In the genomic region with DNA sequence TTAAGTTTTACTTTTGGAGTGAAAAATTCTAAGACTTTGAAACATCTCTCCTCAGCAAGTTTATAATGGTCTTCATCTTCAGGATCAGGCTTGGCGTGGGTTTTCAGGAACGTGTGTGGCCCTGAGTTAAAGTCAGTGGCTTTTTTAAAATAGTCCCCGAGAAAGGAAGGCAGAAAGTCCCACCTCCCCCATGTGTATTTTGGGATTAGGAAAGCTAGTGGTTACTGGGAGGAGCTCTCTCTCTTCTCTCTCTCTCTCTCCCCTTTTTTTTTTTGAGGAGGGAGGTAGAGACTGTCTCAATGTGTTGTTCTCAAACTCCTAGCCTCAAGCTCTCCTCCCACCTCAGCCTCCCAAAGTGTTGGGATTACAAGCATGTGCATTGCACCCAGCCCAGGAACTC, we compare ENCODE assay signal across 15 cellular contexts.
A peak's percentile ranks its signal among the peaks of the same experiment; 100 is the strongest.
DNase-seq lines count a peak whose midpoint lies in the region; ATAC-seq, FAIRE-seq and TF ChIP-seq lines count a peak whose summit lies in the region.
"Had no signal": no experiment of that assay in that cellular context is flagged by ENCODE, and none has a peak within 500 bp of the region (broad histone marks: within the 10 kb centered on the region; RNA-seq: fewer than 3 reads in every experiment).

No MANE protein-coding gene starts in this region.

- BruUV-seq in HepG2 (replicated peaks; lab: Mats Ljungman, UMichigan) = no TSS peak

- no peaks in the 10 kb centered on the region for H3K36me3 Mint-ChIP-seq in T-helper 2 cell treated with Interferon-gamma antibody and Interleukin-4, amounts not matched to agents 5 μg/mL and 100 μg/mL, for 36 hours (ENCODE audit: low read depth)

- H3K9me3 Mint-ChIP-seq in T-helper 2 cell treated with Interferon-gamma antibody and Interleukin-4, amounts not matched to agents 5 μg/mL and 100 μg/mL, for 36 hours = no peaks in the 10 kb centered on the region
- H3K9me3 Mint-ChIP-seq: GM23338 had no signal

- no peak overlapping the region for H3K9ac ChIP-seq in HepG2 (ENCODE audit: insufficient read depth, low read depth, low read length)
- H3K9ac ChIP-seq: BLaER1 treated with 17β-estradiol and CSF1 and Interleukin-3, amounts not matched to agents 10 nM and 100 nM had no signal

- intact Hi-C loops in HepG2 (cut with micrococcal nuclease; ENCODE audit: unreplicated experiment) (no loop called here), right lobe of liver (cut with DNase I) (no loop called here), adrenal gland (cut with DNase I) (no loop called here)

- no peaks in the 10 kb centered on the region for H4K20me1 ChIP-seq in HepG2 (ENCODE audit: insufficient read depth, low read length)
- H4K20me1 ChIP-seq: BLaER1 treated with 17β-estradiol and CSF1 and Interleukin-3, amounts not matched to agents 10 nM and 100 nM had no signal

- in situ Hi-C loops in HepG2 (cut with HindIII; ENCODE audit: extremely low pct_ligation_motif_present, low pct_unique_long_range_greater_than_20kb) = no loop called here

- no peaks in the 10 kb centered on the region for H3K27me3 Mint-ChIP-seq in T-helper 2 cell treated with Interferon-gamma antibody and Interleukin-4, amounts not matched to agents 5 μg/mL and 100 μg/mL, for 36 hours (ENCODE audit: low read depth)
- H3K27me3 Mint-ChIP-seq: CD4-positive, CD25-positive, alpha-beta regulatory T cell had no signal

- WGBS in HepG2 (ENCODE audit: low lambda C conversion rate) = 63% methylated on average over 3 of the region's 3 CpGs
- 77% methylated on average over 3 of the region's 3 CpGs for WGBS in right lobe of liver (ENCODE audit: insufficient coverage, low coverage, low lambda C conversion rate, missing lambda C conversion rate)
- WGBS in adrenal gland, 4 donors = 83 to 90% (median 87%) methylated on average over 3 of the region's 3 CpGs

- H3K79me2 ChIP-seq in HepG2 (ENCODE audit: insufficient read depth, low read length) = no peaks in the 10 kb centered on the region

- H3K27ac Mint-ChIP-seq in T-helper 2 cell treated with Interferon-gamma antibody and Interleukin-4, amounts not matched to agents 5 μg/mL and 100 μg/mL, for 36 hours = no peak overlapping the region
- H3K27ac Mint-ChIP-seq: CD4-positive, CD25-positive, alpha-beta regulatory T cell; GM23338 had no signal

- H3K9me3 ChIP-seq in HepG2 (ENCODE audit: low read length) (no peaks in the 10 kb centered on the region), right lobe of liver (no peaks in the 10 kb centered on the region), adrenal gland (replicated peaks in 1 of 3) (no peaks in the 10 kb centered on the region)
- H3K9me3 ChIP-seq: BLaER1 treated with 17β-estradiol and CSF1 and Interleukin-3, amounts not matched to agents 10 nM and 100 nM had no signal

- POLR2A ChIA-PET in HepG2 (lab: Yijun Ruan, JAX) = no interaction called here

- no peaks in the 10 kb centered on the region for H3K27me3 ChIP-seq in HepG2 (ENCODE audit: control insufficient read depth in 1 of 2, insufficient read depth in 2 of 2, low read length in 2 of 2)
- H3K27me3 ChIP-seq in right lobe of liver = no peaks in the 10 kb centered on the region
- H3K27me3 ChIP-seq in adrenal gland = no peaks in the 10 kb centered on the region
- H3K27me3 ChIP-seq: BLaER1 treated with 17β-estradiol and CSF1 and Interleukin-3, amounts not matched to agents 10 nM and 100 nM had no signal

- CTCF ChIA-PET in HepG2 (lab: Yijun Ruan, JAX; ENCODE audit: low intra/inter-chr PET ratio, low total read pairs) = no interaction called here

- H3K4me3 ChIP-seq in HepG2 (replicated peaks in 1 of 3; ENCODE audit: insufficient read depth in 1 of 3, low read depth in 2 of 3, low read length in 3 of 3) = no peak overlapping the region
- H3K4me3 ChIP-seq in right lobe of liver = no peak overlapping the region
- H3K4me3 ChIP-seq in adrenal gland = no peak overlapping the region
- H3K4me3 ChIP-seq: BLaER1 treated with 17β-estradiol and CSF1 and Interleukin-3, amounts not matched to agents 10 nM and 100 nM; GM23338 had no signal

- no peak overlapping the region for H3K4me3 Mint-ChIP-seq in T-helper 2 cell treated with Interferon-gamma antibody and Interleukin-4, amounts not matched to agents 5 μg/mL and 100 μg/mL, for 36 hours
- H3K4me3 Mint-ChIP-seq: CD4-positive, CD25-positive, alpha-beta regulatory T cell; GM23338 had no signal

- H3K36me3 ChIP-seq in HepG2 (replicated peaks in 1 of 2; ENCODE audit: control insufficient read depth in 1 of 2, insufficient read depth in 2 of 2, low read length in 2 of 2) = no peaks in the 10 kb centered on the region
- H3K36me3 ChIP-seq in right lobe of liver = no peaks in the 10 kb centered on the region
- H3K36me3 ChIP-seq in adrenal gland (replicated peaks in 1 of 2) = no peaks in the 10 kb centered on the region

- no peaks in the 10 kb centered on the region for H3K4me1 Mint-ChIP-seq in T-helper 2 cell treated with Interferon-gamma antibody and Interleukin-4, amounts not matched to agents 5 μg/mL and 100 μg/mL, for 36 hours (ENCODE audit: low read depth)

- H3K27ac ChIP-seq in HepG2 (ENCODE audit: extremely low read length, insufficient read depth, low read length) = no peak overlapping the region
- H3K27ac ChIP-seq in right lobe of liver = no peak overlapping the region
- H3K27ac ChIP-seq in adrenal gland = no peak overlapping the region
- H3K27ac ChIP-seq: BLaER1 treated with 17β-estradiol and CSF1 and Interleukin-3, amounts not matched to agents 10 nM and 100 nM had no signal

- H3K4me1 ChIP-seq in HepG2 (ENCODE audit: insufficient read depth, low read length) = peaks cover 41% of the 10 kb centered on the region
- no peaks in the 10 kb centered on the region for H3K4me1 ChIP-seq in right lobe of liver
- H3K4me1 ChIP-seq in adrenal gland (replicated peaks in 1 of 2) = no peaks in the 10 kb centered on the region
- H3K4me1 ChIP-seq: BLaER1 treated with 17β-estradiol and CSF1 and Interleukin-3, amounts not matched to agents 10 nM and 100 nM had no signal

- no peak for ATAC-seq in HepG2
- ATAC-seq in right lobe of liver = no peak
- ATAC-seq in GM19023 (IDR thresholded peaks at IDR 0.05; ENCODE audit: unreplicated experiment) = no peak
- ATAC-seq: GM23338 had no signal

- no peak for TF ChIP-seq RAD21 in HepG2 (CRISPR knock-in tag; IDR thresholded peaks at IDR 0.05)

- DNase-seq in HepG2 (ENCODE audit: low spot score) (no peak), right lobe of liver (no peak), OCI-M1 (lab: John Stamatoyannopoulos, UW) (peak; percentile 1), myocyte (ENCODE audit: low read depth) (peak; percentile 61), adrenal gland (no peak), NCI-H82 (lab: John Stamatoyannopoulos, UW) (no peak)
- no peak for DNase-seq in T-helper 2 cell treated with Interferon-gamma antibody and Interleukin-4, amounts not matched to agents 5 μg/mL and 100 μg/mL, for 36 hours (ENCODE audit: low spot score)
- DNase-seq: ACHN; Calu3; CD4-positive, CD25-positive, alpha-beta regulatory T cell; DMS 273 treated with DMSO at 0.1 percent for 48 hours; H7 had no signal

- H3K4me2 ChIP-seq in HepG2 (ENCODE audit: low read depth, low read length) = no peak overlapping the region
- H3K4me2 ChIP-seq: BLaER1 treated with 17β-estradiol and CSF1 and Interleukin-3, amounts not matched to agents 10 nM and 100 nM; GM23338 had no signal

- no peak for FAIRE-seq in HepG2 (lab: Jason Lieb, UNC)

- TF ChIP-seq POLR2A in HepG2 (IDR thresholded peaks at IDR 0.05; ENCODE audit: insufficient read depth in 1 of 2, low read depth in 2 of 2, low read length in 2 of 2) (no peak), right lobe of liver (IDR thresholded peaks at IDR 0.05) (no peak), adrenal gland (IDR thresholded peaks at IDR 0.05) (no peak)

- TF ChIP-seq EP300 in HepG2 (IDR thresholded peaks at IDR 0.05; ENCODE audit: low read depth in 2 of 2, low read length in 2 of 2) = 0 out of 4 replicates have a peak, but pooled peaks of 1 of the 2 experiments have one; percentile 6
- no peak for TF ChIP-seq EP300 in HepG2 (CRISPR knock-in tag; IDR thresholded peaks at IDR 0.05; ENCODE audit: borderline replicate concordance)

- H2AFZ ChIP-seq in HepG2 (ENCODE audit: low read length) = no peak overlapping the region
- H2AFZ ChIP-seq: GM23338 had no signal

- TF ChIP-seq CTCF in HepG2 (CRISPR knock-in tag; IDR thresholded peaks at IDR 0.05) (no peak), right lobe of liver (IDR thresholded peaks at IDR 0.05) (no peak), adrenal gland (IDR thresholded peaks at IDR 0.05) (no peak)

TF ChIP-seq in HepG2, 621 proteins besides CTCF, POLR2A, EP300 and RAD21:
- TF ChIP-seq, protein P1, sequence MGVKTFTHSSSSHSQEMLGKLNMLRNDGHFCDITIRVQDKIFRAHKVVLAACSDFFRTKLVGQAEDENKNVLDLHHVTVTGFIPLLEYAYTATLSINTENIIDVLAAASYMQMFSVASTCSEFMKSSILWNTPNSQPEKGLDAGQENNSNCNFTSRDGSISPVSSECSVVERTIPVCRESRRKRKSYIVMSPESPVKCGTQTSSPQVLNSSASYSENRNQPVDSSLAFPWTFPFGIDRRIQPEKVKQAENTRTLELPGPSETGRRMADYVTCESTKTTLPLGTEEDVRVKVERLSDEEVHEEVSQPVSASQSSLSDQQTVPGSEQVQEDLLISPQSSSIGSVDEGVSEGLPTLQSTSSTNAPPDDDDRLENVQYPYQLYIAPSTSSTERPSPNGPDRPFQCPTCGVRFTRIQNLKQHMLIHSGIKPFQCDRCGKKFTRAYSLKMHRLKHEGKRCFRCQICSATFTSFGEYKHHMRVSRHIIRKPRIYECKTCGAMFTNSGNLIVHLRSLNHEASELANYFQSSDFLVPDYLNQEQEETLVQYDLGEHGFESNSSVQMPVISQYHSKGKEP (CRISPR knock-in tag; IDR thresholded peaks at IDR 0.05) = no peak
- TF ChIP-seq PITX1 (CRISPR knock-in tag; IDR thresholded peaks at IDR 0.05) = peak; percentile 84
- TF ChIP-seq, protein P2, sequence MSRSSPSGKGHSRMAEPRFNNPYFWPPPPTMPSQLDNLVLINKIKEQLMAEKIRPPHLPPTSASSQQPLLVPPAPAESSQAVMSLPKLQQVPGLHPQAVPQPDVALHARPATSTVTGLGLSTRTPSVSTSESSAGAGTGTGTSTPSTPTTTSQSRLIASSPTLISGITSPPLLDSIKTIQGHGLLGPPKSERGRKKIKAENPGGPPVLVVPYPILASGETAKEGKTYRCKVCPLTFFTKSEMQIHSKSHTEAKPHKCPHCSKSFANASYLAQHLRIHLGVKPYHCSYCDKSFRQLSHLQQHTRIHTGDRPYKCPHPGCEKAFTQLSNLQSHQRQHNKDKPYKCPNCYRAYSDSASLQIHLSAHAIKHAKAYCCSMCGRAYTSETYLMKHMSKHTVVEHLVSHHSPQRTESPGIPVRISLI (CRISPR knock-in tag; IDR thresholded peaks at IDR 0.05; ENCODE audit: borderline replicate concordance) = peak; percentile 48; the same call in 1 of the 2 replicates

Comparison
In these comparisons a context has a peak if more than half of its experiments do, and no peak if none do; other contexts are left out.
1. DNase-seq: peak in OCI-M1 (single experiment) and myocyte (single experiment); none in HepG2 (single experiment), right lobe of liver (0 of 3), adrenal gland (0 of 7), T-helper 2 cell treated with Interferon-gamma antibody and Interleukin-4, amounts not matched to agents 5 μg/mL and 100 μg/mL, for 36 hours (single experiment) and NCI-H82 (single experiment).